In genomic region chr12:72647139-72647538, GRCh38 we compare ENCODE assay signal across 26 cellular contexts.
"Had no signal": no experiment of that assay in that cellular context is flagged by ENCODE, and none has a peak within 500 bp of the region (broad histone marks: within the 10 kb centered on the region; RNA-seq: fewer than 3 reads in every experiment).

No MANE protein-coding gene starts in this region.

- H3K4me1 ChIP-seq: heart left ventricle, lower lobe of right lung, pancreas, psoas muscle, thyroid gland had no signal

- H3K4me3 ChIP-seq: heart left ventricle, lower lobe of right lung, mucosa of descending colon, pancreas, psoas muscle, thyroid gland had no signal

- H3K27ac ChIP-seq: heart left ventricle, lower lobe of right lung, pancreas, psoas muscle, thyroid gland, WERI-Rb-1 had no signal

- ATAC-seq: activated CD8-positive, alpha-beta memory T cell treated with anti-CD3 and anti-CD28 coated beads, Interleukin-2, amount 10 ng/mL, durations not matched to agents 7 days and 5 days; activated CD8-positive, alpha-beta T cell treated with anti-CD3 and anti-CD28 coated beads for 36 hours; activated naive CD8-positive, alpha-beta T cell treated with anti-CD3 and anti-CD28 coated beads, Interleukin-2, amount 50 U/mL, for 24 hours; heart left ventricle; left lobe of liver; lower lobe of right lung; mucosa of descending colon; pancreas; psoas muscle; right cardiac atrium had no signal

- FAIRE-seq: endometrium, keratinocyte, TTC549 had no signal

- H3K9me3 ChIP-seq: lower lobe of right lung, pancreas, psoas muscle, thyroid gland had no signal

- DNase-seq: activated CD4-positive, alpha-beta T cell treated with anti-CD3 and anti-CD28 coated beads, Interleukin-2, amount 10 ng/mL, durations not matched to agents 7 days and 5 days; activated CD4-positive, CD25-positive, alpha-beta regulatory T cell treated with anti-CD3 and anti-CD28 coated beads, Interleukin-2, amount 50 U/mL, for 72 hours; activated CD8-positive, alpha-beta memory T cell treated with anti-CD3 and anti-CD28 coated beads, Interleukin-2, amount 10 ng/mL, durations not matched to agents 7 days and 5 days; activated CD8-positive, alpha-beta T cell treated with anti-CD3 and anti-CD28 coated beads for 36 hours; activated gamma-delta T cell; activated naive CD4-positive, alpha-beta T cell treated with anti-CD3 and anti-CD28 coated beads, Interleukin-2, amount 50 U/mL, for 16 hours; activated naive CD8-positive, alpha-beta T cell treated with anti-CD3 and anti-CD28 coated beads, Interleukin-2, amount 50 U/mL, for 24 hours; anterior cingulate cortex; effector CD4-positive, alpha-beta T cell; heart left ventricle; lower lobe of right lung; mesendoderm; mucosa of descending colon; nephron progenitor cell; pancreas; psoas muscle; right cardiac atrium; stimulated activated CD4-positive, alpha-beta T cell treated with anti-CD3 and anti-CD28 coated beads, Interleukin-12 subunit alpha, Interleukin-12 subunit beta, amount 100 ng/mL, for 4 hours; stimulated activated CD4-positive, alpha-beta T cell treated with anti-CD3 and anti-CD28 coated beads, Interleukin-4, amount 100 ng/mL, for 4 hours; substantia nigra; thyroid gland; WERI-Rb-1 had no signal

- H3K36me3 ChIP-seq: heart left ventricle, lower lobe of right lung, thyroid gland, WERI-Rb-1 had no signal
